In genomic region chr11:12643029-12643428, GRCh38 we compare ENCODE assay signal across 19 cellular contexts. TPM values are rescaled to one million over a fixed set of nuclear protein-coding genes. Genes with fewer than 3 reads are reported as not detected.
DNase-seq lines count a peak whose midpoint lies in the region; FAIRE-seq and TF ChIP-seq lines count a peak whose summit lies in the region.
"Had no signal": no experiment of that assay in that cellular context is flagged by ENCODE, and none has a peak within 500 bp of the region (broad histone marks: within the 10 kb centered on the region; RNA-seq: fewer than 3 reads in every experiment).

No MANE protein-coding gene starts in this region.

- H3K9me3 ChIP-seq in HUES6 (ENCODE audit: control insufficient read depth, insufficient read depth, low read depth, low read length) (peaks cover 4% of the 10 kb centered on the region), endothelial cell of umbilical vein (replicated peaks; ENCODE audit: control insufficient read depth, insufficient read depth, low read length) (no peaks in the 10 kb centered on the region), SJCRH30 (replicated peaks) (0 out of 2 replicates have a peak, but pooled peaks cover 2% of the 10 kb centered on the region)
- H3K9me3 ChIP-seq: BLaER1 treated with 17β-estradiol and CSF1 and Interleukin-3, amounts not matched to agents 10 nM and 100 nM had no signal

- H3K9ac ChIP-seq in HUES6 (ENCODE audit: low read length) (peak overlapping the region; percentile 31), endothelial cell of umbilical vein (replicated peaks; ENCODE audit: extremely low read depth, insufficient read depth, low read length) (no peak overlapping the region)
- H3K9ac ChIP-seq: BLaER1 treated with 17β-estradiol and CSF1 and Interleukin-3, amounts not matched to agents 10 nM and 100 nM had no signal

- H3K27ac ChIP-seq in ACC112 (ENCODE audit: low read depth, low read length) (no peak overlapping the region), HUES6 (ENCODE audit: low read depth, low read length) (no peak overlapping the region), endothelial cell of umbilical vein (ENCODE audit: insufficient read depth, low read depth, low read length) (no peak overlapping the region), SJCRH30 (no peak overlapping the region)
- H3K27ac ChIP-seq: BLaER1 treated with 17β-estradiol and CSF1 and Interleukin-3, amounts not matched to agents 10 nM and 100 nM had no signal

- H3K27me3 ChIP-seq in ACC112 (ENCODE audit: insufficient read depth, low read length) (no peaks in the 10 kb centered on the region), HUES6 (ENCODE audit: control insufficient read depth, insufficient read depth, low read length) (no peaks in the 10 kb centered on the region), endothelial cell of umbilical vein (ENCODE audit: control insufficient read depth in 2 of 2, insufficient read depth in 2 of 2, low read length in 2 of 2) (peaks cover 0 to 2% of the 10 kb centered on the region in 2 experiments), SJCRH30 (no peaks in the 10 kb centered on the region)
- H3K27me3 ChIP-seq: BLaER1 treated with 17β-estradiol and CSF1 and Interleukin-3, amounts not matched to agents 10 nM and 100 nM had no signal

- TF ChIP-seq POLR2A in endothelial cell of umbilical vein (IDR thresholded peaks at IDR 0.05; ENCODE audit: low read depth, low read length), result no peak

- peaks cover 5% of the 10 kb centered on the region for H3K9me3 Mint-ChIP-seq in nephron

- no peaks in the 10 kb centered on the region for H3K4me1 ChIP-seq in ACC112 (ENCODE audit: control insufficient read depth, insufficient read depth, low read length, unreplicated experiment)
- H3K4me1 ChIP-seq in HUES6 (ENCODE audit: control insufficient read depth, insufficient read depth, low read length), result no peaks in the 10 kb centered on the region
- H3K4me1 ChIP-seq in endothelial cell of umbilical vein (ENCODE audit: control insufficient read depth, extremely low read depth, insufficient read depth, low read length), result peaks cover 2% of the 10 kb centered on the region
- H3K4me1 ChIP-seq in SJCRH30, result no peaks in the 10 kb centered on the region

- POLR2A ChIA-PET in endothelial cell of umbilical vein (lab: Charles Lee), result no interaction called here

- H3K79me2 ChIP-seq in ACC112 (ENCODE audit: control insufficient read depth, insufficient read depth, low read length, unreplicated experiment) (no peaks in the 10 kb centered on the region), endothelial cell of umbilical vein (ENCODE audit: control insufficient read depth, insufficient read depth, low read length) (no peaks in the 10 kb centered on the region)

- DNase-seq in endothelial cell of umbilical vein (ENCODE audit: low read depth, low spot score), result no peak
- no peak for DNase-seq in stimulated activated naive CD4-positive, alpha-beta T cell treated with Interleukin-2 at 50 U/mL for 16 hours (lab: John Stamatoyannopoulos, UW)
- no peak for DNase-seq in SJCRH30
- DNase-seq in DMS79 (lab: John Stamatoyannopoulos, UW), result no peak
- DNase-seq: CD8-positive, alpha-beta memory T cell; MV-4-11; NCI-H1417; NCI-H187 treated with DMSO at 0.1 percent for 48 hours; NCI-H2171; NCI-H446; NCI-H69; NK-92 treated with Interleukin-12 subunit alpha and Interleukin-12 subunit beta, amount 100 ng/mL, for 24 hours; SIG-M5 had no signal

- peak overlapping the region; percentile 16 to 96 (median 93) for H3K27ac Mint-ChIP-seq in nephron
- H3K27ac Mint-ChIP-seq: CD8-positive, alpha-beta memory T cell had no signal

- intact Hi-C loops in endothelial cell of umbilical vein (cut with micrococcal nuclease), result no loop called here

- H3K4me1 Mint-ChIP-seq in nephron, result peaks cover 27% of the 10 kb centered on the region

- H3K36me3 ChIP-seq in ACC112 (ENCODE audit: insufficient read depth, low read length) (no peaks in the 10 kb centered on the region), HUES6 (ENCODE audit: control insufficient read depth, insufficient read depth, low read length) (no peaks in the 10 kb centered on the region), endothelial cell of umbilical vein (ENCODE audit: control insufficient read depth in 2 of 2, extremely low read depth in 1 of 2, insufficient read depth in 2 of 2, low read length in 2 of 2) (no peaks in the 10 kb centered on the region), SJCRH30 (no peaks in the 10 kb centered on the region)
- H3K36me3 ChIP-seq: BLaER1 treated with 17β-estradiol and CSF1 and Interleukin-3, amounts not matched to agents 10 nM and 100 nM had no signal

- dilution Hi-C loops in endothelial cell of umbilical vein (cut with MboI; ENCODE audit: extremely low pct_ligation_motif_present, low sequenced_read_pairs), result no loop called here

- BruUV-seq in endothelial cell of umbilical vein (replicated peaks; lab: Mats Ljungman, UMichigan), result no TSS peak

- H3K36me3 Mint-ChIP-seq in nephron (ENCODE audit: low read depth), result peaks cover 3% of the 10 kb centered on the region

- TF ChIP-seq CTCF in endothelial cell of umbilical vein (IDR thresholded peaks at IDR 0.05; ENCODE audit: extremely low read depth in 1 of 2, insufficient read depth in 1 of 2, low read depth in 1 of 2, low read length in 2 of 2) (no peak), nephron (IDR thresholded peaks at IDR 0.05; ENCODE audit: unreplicated experiment in 3 of 3) (no peak)

- H2AFZ ChIP-seq in ACC112 (ENCODE audit: low read length, unreplicated experiment) (peak overlapping the region; percentile 31), endothelial cell of umbilical vein (ENCODE audit: low read depth, low read length) (peak overlapping the region; percentile 50)

- CTCF ChIA-PET in endothelial cell of umbilical vein (lab: Charles Lee), result interaction anchor here (0.5 to 1.3 kb wide), 7 partner anchors 11 to 311 kb away, joined by 3 to 7 read pairs (median 3); no protein-coding TSS in a partner anchor

- no peak overlapping the region for H3K4me3 Mint-ChIP-seq in nephron
- H3K4me3 Mint-ChIP-seq: CD8-positive, alpha-beta memory T cell had no signal

- FAIRE-seq in endothelial cell of umbilical vein (lab: Jason Lieb, UNC), result no peak
- FAIRE-seq: A204.1, H54 had no signal

- H3K4me3 ChIP-seq in ACC112 (ENCODE audit: low read depth, low read length) (no peak overlapping the region), HUES6 (ENCODE audit: low read depth, low read length) (no peak overlapping the region), endothelial cell of umbilical vein (replicated peaks in 1 of 3; ENCODE audit: insufficient read depth in 1 of 3, low read depth in 1 of 3, low read length in 3 of 3) (no peak overlapping the region), SJCRH30 (no peak overlapping the region)
- H3K4me3 ChIP-seq: BLaER1 treated with 17β-estradiol and CSF1 and Interleukin-3, amounts not matched to agents 10 nM and 100 nM had no signal

- no peaks in the 10 kb centered on the region for H4K20me1 ChIP-seq in endothelial cell of umbilical vein (replicated peaks; ENCODE audit: control insufficient read depth, extremely low read depth, insufficient read depth, low read length)
- H4K20me1 ChIP-seq: BLaER1 treated with 17β-estradiol and CSF1 and Interleukin-3, amounts not matched to agents 10 nM and 100 nM had no signal

- no peaks in the 10 kb centered on the region for H3K27me3 Mint-ChIP-seq in nephron (ENCODE audit: low read depth)

- no peak overlapping the region for H3K4me2 ChIP-seq in endothelial cell of umbilical vein (ENCODE audit: insufficient read depth, low read length)

- no peaks in the 10 kb centered on the region for H3K9me1 ChIP-seq in endothelial cell of umbilical vein (replicated peaks; ENCODE audit: control insufficient read depth, extremely low read depth, insufficient read depth, low read length)

TF ChIP-seq in endothelial cell of umbilical vein, 7 proteins besides CTCF, POLR2A, EP300 and RAD21:
- TF ChIP-seq POLR2AphosphoS5 (IDR thresholded peaks at IDR 0.05; ENCODE audit: insufficient read depth, low read depth, low read length), result no peak
- TF ChIP-seq GATA2 (IDR thresholded peaks at IDR 0.05; ENCODE audit: insufficient read depth, insufficient read length, low read depth, low read length), result no peak
- no peak for TF ChIP-seq MAX (IDR thresholded peaks at IDR 0.05; ENCODE audit: insufficient read depth, insufficient read length)
- no peak for TF ChIP-seq MYC (IDR thresholded peaks at IDR 0.05; ENCODE audit: low read depth, low read length)
- TF ChIP-seq FOS (IDR thresholded peaks at IDR 0.05; ENCODE audit: borderline replicate concordance, insufficient read depth, low read length), result no peak
- TF ChIP-seq JUN (IDR thresholded peaks at IDR 0.05; ENCODE audit: borderline replicate concordance, insufficient read depth, insufficient read length, low read depth), result no peak
- no peak for TF ChIP-seq EZH2 (IDR thresholded peaks at IDR 0.05; ENCODE audit: borderline replicate concordance, low read depth, low read length, severe bottlenecking)

RNA-seq across cellular contexts. Expression of gene TEAD1, which starts 31.2 kb away (rescaled TPM):
- 43.2 and 49.0 TPM in 2 replicates for total RNA-seq in endothelial cell of umbilical vein
- polyA plus RNA-seq in endothelial cell of umbilical vein, result 13.0 and 15.3 TPM in 2 replicates
- polyA plus RNA-seq in endothelial cell of umbilical vein (2011; cell fraction: cytosol; rRNA removed), result 9.8 TPM in 2 replicates
- polyA plus RNA-seq in endothelial cell of umbilical vein (2011; cell fraction: nucleus; rRNA removed), result 75.2 and 76.2 TPM in 2 replicates
- polyA plus RNA-seq in endothelial cell of umbilical vein (2012), result 27.8 and 30.7 TPM in 2 replicates
- polyA minus RNA-seq in endothelial cell of umbilical vein, result 58.5 and 59.1 TPM in 2 replicates
- 135 TPM for polyA minus RNA-seq in endothelial cell of umbilical vein (2011; cell fraction: cytosol; rRNA and poly(A)+ RNA removed)
- 99.0 and 123 TPM in 2 replicates for polyA minus RNA-seq in endothelial cell of umbilical vein (2011; cell fraction: nucleus; rRNA and poly(A)+ RNA removed)
- 80.2 and 84.4 TPM in 2 replicates for total RNA-seq in SJCRH30 (2014; rRNA removed; shearing (Covaris generic))
- polyA plus RNA-seq: CD8-positive, alpha-beta memory T cell had no signal
